Comparison of ENCODE assay signal across 1 cellular context in the genomic region with DNA sequence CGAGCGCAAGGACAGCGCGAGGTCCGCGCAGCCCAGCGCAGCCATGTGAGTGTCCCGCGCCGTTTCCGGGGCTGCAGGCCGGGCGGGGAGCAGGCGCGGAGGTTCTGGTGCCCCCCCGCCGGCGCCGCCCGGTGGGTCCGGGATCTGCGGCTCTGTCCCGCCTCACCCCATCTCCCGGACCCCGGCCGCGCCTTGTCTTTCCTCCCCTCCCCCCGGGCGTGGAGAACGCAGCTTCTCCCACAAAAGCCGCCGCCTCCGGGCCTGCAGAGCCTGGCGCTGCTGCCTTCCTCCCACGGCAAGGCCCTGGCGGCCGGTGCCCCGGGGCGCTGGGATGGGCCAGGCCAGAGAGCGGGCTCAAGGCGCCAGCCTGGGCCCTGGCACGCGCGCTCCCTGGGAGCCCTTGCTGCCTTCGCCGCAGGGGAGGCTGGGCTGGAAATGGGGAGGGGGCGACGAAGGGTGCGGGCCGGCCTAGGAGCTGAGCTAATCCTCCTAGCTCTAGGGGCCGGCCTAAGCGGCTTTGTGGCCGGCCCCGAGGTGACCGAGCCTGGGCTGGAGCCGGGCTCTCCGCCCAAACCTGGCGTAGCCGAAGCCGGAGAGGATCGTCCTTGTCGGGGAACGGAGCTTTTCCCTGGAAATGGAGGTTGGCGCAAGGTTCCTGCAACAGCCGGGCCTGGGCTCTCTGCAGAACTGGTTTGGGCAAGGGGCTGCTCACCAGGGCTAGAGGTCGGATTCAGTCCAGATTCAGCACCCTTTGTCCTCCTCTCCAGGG.
TF ChIP-seq lines count a peak whose summit lies in the region.

No MANE protein-coding gene starts in this region.

TF ChIP-seq in IMR-90, 13 proteins besides CTCF, POLR2A, EP300 and RAD21:
- TF ChIP-seq, protein P1, sequence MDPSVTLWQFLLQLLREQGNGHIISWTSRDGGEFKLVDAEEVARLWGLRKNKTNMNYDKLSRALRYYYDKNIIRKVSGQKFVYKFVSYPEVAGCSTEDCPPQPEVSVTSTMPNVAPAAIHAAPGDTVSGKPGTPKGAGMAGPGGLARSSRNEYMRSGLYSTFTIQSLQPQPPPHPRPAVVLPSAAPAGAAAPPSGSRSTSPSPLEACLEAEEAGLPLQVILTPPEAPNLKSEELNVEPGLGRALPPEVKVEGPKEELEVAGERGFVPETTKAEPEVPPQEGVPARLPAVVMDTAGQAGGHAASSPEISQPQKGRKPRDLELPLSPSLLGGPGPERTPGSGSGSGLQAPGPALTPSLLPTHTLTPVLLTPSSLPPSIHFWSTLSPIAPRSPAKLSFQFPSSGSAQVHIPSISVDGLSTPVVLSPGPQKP (IDR thresholded peaks at IDR 0.05; ENCODE audit: borderline replicate concordance, low read depth, low read length), result no peak
- TF ChIP-seq MXI1 (IDR thresholded peaks at IDR 0.05; ENCODE audit: borderline replicate concordance, low read depth, low read length) (no peak), RCOR1 (IDR thresholded peaks at IDR 0.05; ENCODE audit: insufficient replicate concordance, low read length) (no peak), MAZ (IDR thresholded peaks at IDR 0.05; ENCODE audit: borderline replicate concordance, low read depth, low read length) (no peak; the same call in 1 of the 2 replicates), CHD1 (IDR thresholded peaks at IDR 0.05; ENCODE audit: low read depth, low read length) (no peak), FOS (IDR thresholded peaks at IDR 0.05; ENCODE audit: low read depth, low read length) (no peak), NFE2L2 (IDR thresholded peaks at IDR 0.05; ENCODE audit: low read depth, low read length) (no peak), RFX5 (IDR thresholded peaks at IDR 0.05; ENCODE audit: low read depth, low read length) (no peak), BHLHE40 (IDR thresholded peaks at IDR 0.05; ENCODE audit: low read depth, low read length) (no peak), MAFK (IDR thresholded peaks at IDR 0.05; ENCODE audit: low read depth, low read length) (no peak), CEBPB (IDR thresholded peaks at IDR 0.05; ENCODE audit: low read depth, low read length) (no peak), SMC3 (IDR thresholded peaks at IDR 0.05; ENCODE audit: low read depth, low read length) (no peak)
- TF ChIP-seq, protein P2, sequence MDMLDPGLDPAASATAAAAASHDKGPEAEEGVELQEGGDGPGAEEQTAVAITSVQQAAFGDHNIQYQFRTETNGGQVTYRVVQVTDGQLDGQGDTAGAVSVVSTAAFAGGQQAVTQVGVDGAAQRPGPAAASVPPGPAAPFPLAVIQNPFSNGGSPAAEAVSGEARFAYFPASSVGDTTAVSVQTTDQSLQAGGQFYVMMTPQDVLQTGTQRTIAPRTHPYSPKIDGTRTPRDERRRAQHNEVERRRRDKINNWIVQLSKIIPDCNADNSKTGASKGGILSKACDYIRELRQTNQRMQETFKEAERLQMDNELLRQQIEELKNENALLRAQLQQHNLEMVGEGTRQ (IDR thresholded peaks at IDR 0.05; ENCODE audit: low read depth, low read length), result no peak
